ENCODE assay signal across 15 cellular contexts in the genomic region with DNA sequence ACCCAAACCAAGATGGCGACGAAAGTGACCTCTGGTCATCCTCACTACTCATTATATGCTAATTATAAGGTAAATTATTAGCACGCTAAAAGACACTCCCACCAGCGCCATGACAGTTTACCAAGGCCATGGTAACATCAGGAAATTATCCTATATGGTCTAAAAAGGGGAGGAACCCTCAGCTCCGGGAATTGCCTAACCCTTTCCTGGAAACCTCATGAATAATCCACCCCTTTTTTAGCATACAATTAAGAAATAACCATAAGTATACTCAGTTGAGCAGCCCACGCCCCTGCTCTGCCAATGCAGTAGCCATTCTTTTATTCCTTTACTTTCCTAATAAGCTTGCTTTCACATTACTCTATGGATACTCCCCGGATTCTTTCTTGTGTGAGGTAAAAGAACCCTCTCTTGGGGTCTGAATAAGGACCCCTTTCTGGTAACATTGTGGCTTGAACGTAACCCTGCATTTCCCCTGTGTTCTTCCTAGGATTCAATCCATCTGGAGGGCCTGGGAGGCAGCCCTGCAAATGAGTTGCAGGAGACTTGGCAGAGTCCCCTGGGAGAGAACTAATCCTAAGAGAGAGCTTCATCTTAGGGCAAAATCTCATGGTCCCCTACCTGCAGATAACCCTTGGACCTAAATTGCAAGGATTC.
A peak's percentile ranks its signal among the peaks of the same experiment; 100 is the strongest.
DNase-seq lines count a peak whose midpoint lies in the region; ATAC-seq and TF ChIP-seq lines count a peak whose summit lies in the region.
"Had no signal": no experiment of that assay in that cellular context is flagged by ENCODE, and none has a peak within 500 bp of the region (broad histone marks: within the 10 kb centered on the region; RNA-seq: fewer than 3 reads in every experiment).

No MANE protein-coding gene starts in this region.

- no peaks in the 10 kb centered on the region for H3K27me3 ChIP-seq in endodermal cell (ENCODE audit: control insufficient read depth, insufficient read depth, low read length, poor library complexity, severe bottlenecking)
- H3K27me3 ChIP-seq: Peyer's patch had no signal

- peaks cover 10% of the 10 kb centered on the region for H3K4me1 ChIP-seq in endodermal cell (ENCODE audit: control insufficient read depth, insufficient read depth, low read length)
- H3K4me1 ChIP-seq: Peyer's patch had no signal

- H3K9me3 ChIP-seq in endodermal cell (ENCODE audit: control insufficient read depth, low read length) = no peaks in the 10 kb centered on the region
- H3K9me3 ChIP-seq: Peyer's patch had no signal

- peaks cover 19% of the 10 kb centered on the region for H3K27me3 Mint-ChIP-seq in activated T-cell treated with anti-CD3 and anti-CD28 coated beads, Interleukin-2, amount 50 U/mL, for 24 hours
- peaks cover 11% of the 10 kb centered on the region for H3K27me3 Mint-ChIP-seq in activated T-cell treated with anti-CD3 and anti-CD28 coated beads, Interleukin-2, amount 50 U/mL, for 4 hours (ENCODE audit: low read depth)
- H3K27me3 Mint-ChIP-seq in endodermal cell (ENCODE audit: insufficient read depth) = no peaks in the 10 kb centered on the region
- H3K27me3 Mint-ChIP-seq in CD14-positive monocyte (ENCODE audit: low read depth in 3 of 3) = peaks cover 0 to 4% (median 0%) of the 10 kb centered on the region in 3 donors

- H3K4me3 Mint-ChIP-seq in activated T-cell treated with anti-CD3 and anti-CD28 coated beads, Interleukin-2, amount 50 U/mL, for 24 hours = peak overlapping the region; percentile 7
- H3K4me3 Mint-ChIP-seq in activated T-cell treated with anti-CD3 and anti-CD28 coated beads, Interleukin-2, amount 50 U/mL, for 4 hours = no peak overlapping the region
- H3K4me3 Mint-ChIP-seq in endodermal cell (no peak overlapping the region), CD14-positive monocyte (no peak overlapping the region)
- H3K4me3 Mint-ChIP-seq: CD4-positive, alpha-beta T cell had no signal

- WGBS in endodermal cell (ENCODE audit: insufficient coverage in 1 of 2, insufficient read length in 1 of 2), 2 experiments = 95 to 100% methylated on average over 2 to 8 of the region's 8 CpGs

- H3K36me3 Mint-ChIP-seq in activated T-cell treated with anti-CD3 and anti-CD28 coated beads, Interleukin-2, amount 50 U/mL, for 24 hours (ENCODE audit: low read depth) = no peaks in the 10 kb centered on the region
- no peaks in the 10 kb centered on the region for H3K36me3 Mint-ChIP-seq in activated T-cell treated with anti-CD3 and anti-CD28 coated beads, Interleukin-2, amount 50 U/mL, for 4 hours (ENCODE audit: insufficient read depth)
- peaks cover 2% of the 10 kb centered on the region for H3K36me3 Mint-ChIP-seq in endodermal cell (ENCODE audit: low read depth)
- H3K36me3 Mint-ChIP-seq in CD14-positive monocyte = no peaks in the 10 kb centered on the region

- peaks cover 51% of the 10 kb centered on the region for H3K4me1 Mint-ChIP-seq in activated T-cell treated with anti-CD3 and anti-CD28 coated beads, Interleukin-2, amount 50 U/mL, for 24 hours (ENCODE audit: low read depth)
- peaks cover 27% of the 10 kb centered on the region for H3K4me1 Mint-ChIP-seq in activated T-cell treated with anti-CD3 and anti-CD28 coated beads, Interleukin-2, amount 50 U/mL, for 4 hours (ENCODE audit: low read depth)
- H3K4me1 Mint-ChIP-seq in endodermal cell = peaks cover 42% of the 10 kb centered on the region
- peaks cover 28% of the 10 kb centered on the region for H3K4me1 Mint-ChIP-seq in CD14-positive monocyte

- TF ChIP-seq CTCF in endodermal cell (conservative IDR thresholded peaks at IDR 0.05) (no peak), foreskin fibroblast (IDR thresholded peaks at IDR 0.05; ENCODE audit: low read depth, low read length) (no peak), CD14-positive monocyte (IDR thresholded peaks at IDR 0.05) (no peak)

- H3K9me3 Mint-ChIP-seq in activated T-cell treated with anti-CD3 and anti-CD28 coated beads, Interleukin-2, amount 50 U/mL, for 24 hours = no peaks in the 10 kb centered on the region
- H3K9me3 Mint-ChIP-seq in activated T-cell treated with anti-CD3 and anti-CD28 coated beads, Interleukin-2, amount 50 U/mL, for 4 hours = no peaks in the 10 kb centered on the region
- peaks cover 4% of the 10 kb centered on the region for H3K9me3 Mint-ChIP-seq in endodermal cell
- peaks cover 0 to 3% (median 0%) of the 10 kb centered on the region in 7 donors for H3K9me3 Mint-ChIP-seq in CD14-positive monocyte
- H3K9me3 Mint-ChIP-seq: CD4-positive, alpha-beta T cell had no signal

- H3K9ac ChIP-seq in endodermal cell (ENCODE audit: extremely low read depth, low read length, poor library complexity, severe bottlenecking) = no peak overlapping the region

- ATAC-seq in activated T-cell treated with anti-CD3 and anti-CD28 coated beads, Interleukin-2, amount 50 U/mL, for 4 hours = no peak
- no peak for ATAC-seq in GM18520 (IDR thresholded peaks at IDR 0.05; ENCODE audit: unreplicated experiment)

- H3K27ac ChIP-seq in endodermal cell (ENCODE audit: low read depth, low read length) = no peak overlapping the region
- H3K27ac ChIP-seq: Peyer's patch had no signal

- H3K4me3 ChIP-seq in endodermal cell (ENCODE audit: low read length) = no peak overlapping the region
- H3K4me3 ChIP-seq in foreskin fibroblast (ENCODE audit: low read depth in 1 of 2, low read length in 2 of 2) = no peak overlapping the region
- H3K4me3 ChIP-seq: Peyer's patch had no signal

- no peak for DNase-seq in activated T-cell treated with anti-CD3 and anti-CD28 coated beads, Interleukin-2, amount 50 U/mL, for 24 hours
- DNase-seq in activated T-cell treated with anti-CD3 and anti-CD28 coated beads, Interleukin-2, amount 50 U/mL, for 4 hours = no peak
- DNase-seq in NCI-H524 treated with DMSO at 0.1 percent for 48 hours (lab: John Stamatoyannopoulos, UW) (peak; percentile 42), endodermal cell (no peak), foreskin fibroblast (no peak), CD14-positive monocyte (ENCODE audit: low spot score) (no peak)
- DNase-seq: AML-193; CD4-positive, alpha-beta T cell; NCI-H1048; NCI-H146; NCI-H2081 treated with DMSO at 0.1 percent for 48 hours; NCI-H226; Peyer's patch; SHP77 had no signal

- H3K27ac Mint-ChIP-seq in activated T-cell treated with anti-CD3 and anti-CD28 coated beads, Interleukin-2, amount 50 U/mL, for 24 hours = no peak overlapping the region
- H3K27ac Mint-ChIP-seq in endodermal cell (peak overlapping the region; percentile 4), CD14-positive monocyte (no peak overlapping the region)
- H3K27ac Mint-ChIP-seq: CD4-positive, alpha-beta T cell had no signal

- H3K36me3 ChIP-seq in endodermal cell (ENCODE audit: control insufficient read depth, insufficient read depth, low read length) = no peaks in the 10 kb centered on the region
- H3K36me3 ChIP-seq: Peyer's patch had no signal

- intact Hi-C loops in CD14-positive monocyte (cut with micrococcal nuclease) = no loop called here
